ENCODE assay signal across 15 cellular contexts in genomic region chr10:34626158-34626557, GRCh38.
A peak's percentile ranks its signal among the peaks of the same experiment; 100 is the strongest.
DNase-seq lines count a peak whose midpoint lies in the region; ATAC-seq, FAIRE-seq and TF ChIP-seq lines count a peak whose summit lies in the region.
"Had no signal": no experiment of that assay in that cellular context is flagged by ENCODE, and none has a peak within 500 bp of the region (broad histone marks: within the 10 kb centered on the region; RNA-seq: fewer than 3 reads in every experiment).

No MANE protein-coding gene starts in this region.

- H3K36me3 Mint-ChIP-seq in naive thymus-derived CD8-positive, alpha-beta T cell, result no peaks in the 10 kb centered on the region

- no peak for FAIRE-seq in H54 (lab: Jason Lieb, UNC)
- FAIRE-seq: RCC 7860 had no signal

- TF ChIP-seq CTCF in AG10803 (conservative IDR thresholded peaks at IDR 0.05; ENCODE audit: low read length), result no peak
- no peak for TF ChIP-seq CTCF in fibroblast of the aortic adventitia (IDR thresholded peaks at IDR 0.05; ENCODE audit: insufficient read depth, low read length)

- POLR2A ChIA-PET in naive thymus-derived CD8-positive, alpha-beta T cell (lab: Charles Lee), result no interaction called here

- H3K4me3 ChIP-seq in AG10803 (ENCODE audit: low read length), result no peak overlapping the region
- H3K4me3 ChIP-seq in fibroblast of the aortic adventitia (ENCODE audit: low read depth, low read length), result no peak overlapping the region
- H3K4me3 ChIP-seq: HAP-1 had no signal

- no peak overlapping the region for H3K27ac Mint-ChIP-seq in naive thymus-derived CD8-positive, alpha-beta T cell

- no peaks in the 10 kb centered on the region for H3K4me1 Mint-ChIP-seq in naive thymus-derived CD8-positive, alpha-beta T cell

- no peaks in the 10 kb centered on the region for H3K9me3 Mint-ChIP-seq in naive thymus-derived CD8-positive, alpha-beta T cell

- TF ChIP-seq POLR2A in H54 (IDR thresholded peaks at IDR 0.05; ENCODE audit: low read depth, low read length), result no peak

- no peaks in the 10 kb centered on the region for H3K27me3 Mint-ChIP-seq in naive thymus-derived CD8-positive, alpha-beta T cell

- DNase-seq in AG10803 (ENCODE audit: low read depth) (peak; percentile 21), EL (peak; percentile 10), NCI-H226 (peak; percentile 25), fibroblast of the aortic adventitia (ENCODE audit: low read depth) (peak; percentile 47), H54 (ENCODE audit: insufficient read length, low spot score) (no peak), ecto neural progenitor cell (ENCODE audit: low spot score) (no peak)
- DNase-seq in stimulated activated CD4-positive, alpha-beta T cell treated with anti-CD3 and anti-CD28 coated beads, Interleukin-4, amount 100 ng/mL, for 24 hours, result no peak
- DNase-seq in naive thymus-derived CD8-positive, alpha-beta T cell, result no peak
- DNase-seq: C1 segment of cervical spinal cord, NCI-H1105 treated with DMSO at 0.1 percent for 48 hours, NCI-H1694, NCI-H2081 treated with DMSO at 0.1 percent for 48 hours had no signal

- H3K4me3 Mint-ChIP-seq in naive thymus-derived CD8-positive, alpha-beta T cell, result no peak overlapping the region

- no peak for ATAC-seq in naive thymus-derived CD8-positive, alpha-beta T cell
- ATAC-seq: Right ventricle myocardium inferior had no signal

Comparison
In these comparisons a context has a peak if more than half of its experiments do, and no peak if none do; other contexts are left out.
1. DNase-seq: peak in AG10803 (single experiment), EL (single experiment), NCI-H226 (single experiment) and fibroblast of the aortic adventitia (single experiment); none in stimulated activated CD4-positive, alpha-beta T cell treated with anti-CD3 and anti-CD28 coated beads, Interleukin-4, amount 100 ng/mL, for 24 hours (single experiment), H54 (single experiment), ecto neural progenitor cell (single experiment) and naive thymus-derived CD8-positive, alpha-beta T cell (0 of 10).